8 cellular contexts compared by ENCODE assay signal in genomic region chr2:10668402-10669012, GRCh38. TPM values are rescaled to one million over a fixed set of nuclear protein-coding genes. Genes with fewer than 3 reads are reported as not detected.
DNase-seq lines count a peak whose midpoint lies in the region; ATAC-seq and TF ChIP-seq lines count a peak whose summit lies in the region.

No MANE protein-coding gene starts in this region.

- no peaks in the 10 kb centered on the region for H3K79me2 ChIP-seq in Loucy (ENCODE audit: insufficient read depth, low read length)

- TF ChIP-seq POLR2A in esophagus muscularis mucosa (IDR thresholded peaks at IDR 0.05; ENCODE audit: low read depth) (no peak), ovary (IDR thresholded peaks at IDR 0.05) (no peak)

- no peak overlapping the region for H2AFZ ChIP-seq in Loucy (ENCODE audit: low read length)

- no peak for DNase-seq in activated naive CD8-positive, alpha-beta T cell treated with anti-CD3 and anti-CD28 coated beads, Interleukin-2, amount 10 ng/mL, durations not matched to agents 7 days and 5 days
- no peak for DNase-seq in activated naive CD8-positive, alpha-beta T cell treated with anti-CD3 and anti-CD28 coated beads, Interleukin-2, amount 50 U/mL, for 24 hours
- DNase-seq in SHP77 treated with DMSO at 0.1 percent for 48 hours (lab: John Stamatoyannopoulos, UW) (peak; percentile 26), esophagus muscularis mucosa (ENCODE audit: extremely low spot score) (no peak), ovary (no peak)

- peaks cover 3% of the 10 kb centered on the region for H3K4me1 Mint-ChIP-seq in activated naive CD8-positive, alpha-beta T cell treated with anti-CD3 and anti-CD28 coated beads, Interleukin-2, amount 10 ng/mL, durations not matched to agents 7 days and 5 days
- no peaks in the 10 kb centered on the region for H3K4me1 Mint-ChIP-seq in activated naive CD8-positive, alpha-beta T cell treated with anti-CD3 and anti-CD28 coated beads, Interleukin-2, amount 50 U/mL, for 24 hours

- H3K4me3 ChIP-seq in Loucy (ENCODE audit: low read length, poor library complexity, severe bottlenecking) (no peak overlapping the region), esophagus muscularis mucosa (no peak overlapping the region), ovary (no peak overlapping the region)

- H3K36me3 ChIP-seq in Loucy (ENCODE audit: insufficient read depth, low read length) (peaks cover 46% of the 10 kb centered on the region; the same call in 1 of the 2 replicates), esophagus muscularis mucosa (peaks cover 34 to 78% (median 51%) of the 10 kb centered on the region in 4 donors), ovary (no peaks in the 10 kb centered on the region)

- ATAC-seq in activated naive CD8-positive, alpha-beta T cell treated with anti-CD3 and anti-CD28 coated beads, Interleukin-2, amount 10 ng/mL, durations not matched to agents 7 days and 5 days (ENCODE audit: low read depth) = peak; percentile 56
- no peak for ATAC-seq in activated naive CD8-positive, alpha-beta T cell treated with anti-CD3 and anti-CD28 coated beads, Interleukin-2, amount 50 U/mL, for 24 hours
- ATAC-seq in GM21423 (IDR thresholded peaks at IDR 0.05; ENCODE audit: unreplicated experiment) = no peak
- ATAC-seq in GM18519 (IDR thresholded peaks at IDR 0.05; ENCODE audit: low FRiP score, unreplicated experiment) = no peak

- H3K27me3 Mint-ChIP-seq in activated naive CD8-positive, alpha-beta T cell treated with anti-CD3 and anti-CD28 coated beads, Interleukin-2, amount 10 ng/mL, durations not matched to agents 7 days and 5 days = no peaks in the 10 kb centered on the region
- H3K27me3 Mint-ChIP-seq in activated naive CD8-positive, alpha-beta T cell treated with anti-CD3 and anti-CD28 coated beads, Interleukin-2, amount 50 U/mL, for 24 hours = no peaks in the 10 kb centered on the region

- POLR2A ChIA-PET in activated naive CD8-positive, alpha-beta T cell treated with anti-CD3 and anti-CD28 coated beads, Interleukin-2, amount 10 ng/mL, durations not matched to agents 7 days and 5 days (lab: Charles Lee) = no interaction called here

- H3K9me3 Mint-ChIP-seq in activated naive CD8-positive, alpha-beta T cell treated with anti-CD3 and anti-CD28 coated beads, Interleukin-2, amount 10 ng/mL, durations not matched to agents 7 days and 5 days = no peaks in the 10 kb centered on the region
- H3K9me3 Mint-ChIP-seq in activated naive CD8-positive, alpha-beta T cell treated with anti-CD3 and anti-CD28 coated beads, Interleukin-2, amount 50 U/mL, for 24 hours = no peaks in the 10 kb centered on the region

- H3K9ac ChIP-seq in Loucy (ENCODE audit: low read depth, low read length, poor library complexity, severe bottlenecking) = no peak overlapping the region

- H3K4me1 ChIP-seq in Loucy (ENCODE audit: insufficient read depth, low read length, poor library complexity, severe bottlenecking) (no peaks in the 10 kb centered on the region), esophagus muscularis mucosa (no peaks in the 10 kb centered on the region), ovary (ENCODE audit: insufficient read depth) (no peaks in the 10 kb centered on the region)

- no peaks in the 10 kb centered on the region for H3F3A ChIP-seq in Loucy (ENCODE audit: low read depth)

- intact Hi-C loops in esophagus muscularis mucosa (cut with DNase I) = loop anchor here (10.0 kb wide), 2 partner anchors 224 to 544 kb away; partner anchors contain the start of genes ODC1 and RRM2
- intact Hi-C loops in ovary (cut with DNase I) = no loop called here

- H3K36me3 Mint-ChIP-seq in activated naive CD8-positive, alpha-beta T cell treated with anti-CD3 and anti-CD28 coated beads, Interleukin-2, amount 10 ng/mL, durations not matched to agents 7 days and 5 days = peaks cover 8% of the 10 kb centered on the region
- H3K36me3 Mint-ChIP-seq in activated naive CD8-positive, alpha-beta T cell treated with anti-CD3 and anti-CD28 coated beads, Interleukin-2, amount 50 U/mL, for 24 hours (ENCODE audit: low read depth) = peaks cover 41% of the 10 kb centered on the region

- H4K20me1 ChIP-seq in Loucy (ENCODE audit: insufficient read depth, low read length, poor library complexity, severe bottlenecking) = no peaks in the 10 kb centered on the region

- H3K27me3 ChIP-seq in Loucy (ENCODE audit: insufficient read depth, low read length, poor library complexity, severe bottlenecking) (no peaks in the 10 kb centered on the region), esophagus muscularis mucosa (no peaks in the 10 kb centered on the region), ovary (no peaks in the 10 kb centered on the region)

- H3K9me2 ChIP-seq in Loucy (replicated peaks; ENCODE audit: low read depth, low read length) = no peaks in the 10 kb centered on the region

- WGBS in esophagus muscularis mucosa = 26% methylated on average over 4 of the region's 4 CpGs
- WGBS in ovary, 3 donors = 36 to 45% (median 43%) methylated on average over 4 of the region's 4 CpGs

- H3K9me3 ChIP-seq in Loucy (ENCODE audit: insufficient read depth, low read depth, low read length) (no peaks in the 10 kb centered on the region), esophagus muscularis mucosa (no peaks in the 10 kb centered on the region), ovary (no peaks in the 10 kb centered on the region)

- H3K4me2 ChIP-seq in Loucy (ENCODE audit: low read depth, low read length, poor library complexity, severe bottlenecking) = no peak overlapping the region

- TF ChIP-seq EP300 in esophagus muscularis mucosa (IDR thresholded peaks at IDR 0.05) (no peak), ovary (IDR thresholded peaks at IDR 0.05) (no peak)

- H3K27ac ChIP-seq in esophagus muscularis mucosa (replicated peaks in 1 of 4) (no peak overlapping the region), ovary (no peak overlapping the region)

- TF ChIP-seq CTCF in Loucy (conservative IDR thresholded peaks at IDR 0.05; ENCODE audit: low read length) (peak; percentile 76), esophagus muscularis mucosa (IDR thresholded peaks at IDR 0.05) (peak; percentile 65 to 76 (median 69)), ovary (IDR thresholded peaks at IDR 0.05) (peak; percentile 49 to 59 (median 51))

- H3K27ac Mint-ChIP-seq in activated naive CD8-positive, alpha-beta T cell treated with anti-CD3 and anti-CD28 coated beads, Interleukin-2, amount 10 ng/mL, durations not matched to agents 7 days and 5 days = no peak overlapping the region
- no peak overlapping the region for H3K27ac Mint-ChIP-seq in activated naive CD8-positive, alpha-beta T cell treated with anti-CD3 and anti-CD28 coated beads, Interleukin-2, amount 50 U/mL, for 24 hours

- no peak overlapping the region for H3K4me3 Mint-ChIP-seq in activated naive CD8-positive, alpha-beta T cell treated with anti-CD3 and anti-CD28 coated beads, Interleukin-2, amount 10 ng/mL, durations not matched to agents 7 days and 5 days
- no peak overlapping the region for H3K4me3 Mint-ChIP-seq in activated naive CD8-positive, alpha-beta T cell treated with anti-CD3 and anti-CD28 coated beads, Interleukin-2, amount 50 U/mL, for 24 hours

RNA-seq across cellular contexts. Expression of gene NOL10, which starts 21.3 kb away (rescaled TPM):
- total RNA-seq in activated naive CD8-positive, alpha-beta T cell treated with anti-CD3 and anti-CD28 coated beads, Interleukin-2, amount 10 ng/mL, durations not matched to agents 7 days and 5 days = 10 to 100 TPM; 20.1 to 22.1 TPM
- total RNA-seq in esophagus muscularis mucosa (10 to 100 TPM; 20.2 to 33.0 (median 24.0) TPM), ovary (10 to 100 TPM; 15.5 to 25.3 (median 21.5) TPM)
- polyA plus RNA-seq in ovary = 10 to 100 TPM in 1 of 2 donors, 1 to 10 TPM in 1; 9.4 to 20.9 TPM

RNA-seq across cellular contexts. Expression of gene ATP6V1C2, which starts 52.9 kb away (rescaled TPM):
- total RNA-seq in activated naive CD8-positive, alpha-beta T cell treated with anti-CD3 and anti-CD28 coated beads, Interleukin-2, amount 10 ng/mL, durations not matched to agents 7 days and 5 days = not detected
- total RNA-seq in esophagus muscularis mucosa = under 1 TPM in 1 of 4 donors, not detected in 3; 0.17 TPM
- total RNA-seq in ovary = 10 to 100 TPM in 1 of 7 donors, 1 to 10 TPM in 2, under 1 TPM in 2, not detected in 2; 0.17 to 10.8 (median 1.3) TPM
- under 1 TPM; 0.40 to 0.48 TPM for polyA plus RNA-seq in ovary
